ENCODE assay signal across 23 cellular contexts in genomic region chr12:22812531-22812930, GRCh38.
"Had no signal": no experiment of that assay in that cellular context is flagged by ENCODE, and none has a peak within 500 bp of the region (broad histone marks: within the 10 kb centered on the region; RNA-seq: fewer than 3 reads in every experiment).

No MANE protein-coding gene starts in this region.

- H3K36me3 Mint-ChIP-seq: activated naive CD8-positive, alpha-beta T cell; natural killer cell treated with Interleukin-12 subunit alpha and Interleukin-12 subunit beta and Interleukin-15 and Interleukin-18, amount 100 ng/mL, for 72 hours had no signal

- DNase-seq: activated CD4-positive, alpha-beta T cell treated with anti-CD3 and anti-CD28 coated beads for 4 hours; activated CD4-positive, alpha-beta T cell treated with anti-CD3 and anti-CD28 coated beads, Interleukin-2, amount 50 U/mL, for 4 hours; activated effector memory CD4-positive, alpha-beta T cell treated with Interleukin-2 at 50 U/mL for 16 hours; activated naive CD4-positive, alpha-beta T cell treated with Interleukin-2 at 50 U/mL for 16 hours; anterior cingulate cortex; dermis blood vessel endothelial cell; effector CD4-positive, alpha-beta T cell; heart left ventricle; left lung; lower lobe of right lung; mesendoderm; stimulated activated CD4-positive, alpha-beta T cell treated with anti-CD3 and anti-CD28 coated beads, Interleukin-12 subunit alpha, Interleukin-12 subunit beta, amount 100 ng/mL, for 4 hours; stimulated activated CD4-positive, alpha-beta T cell treated with anti-CD3 and anti-CD28 coated beads, Interleukin-4, amount 100 ng/mL, for 1 hour; stimulated activated naive CD8-positive, alpha-beta T cell treated with anti-CD3 and anti-CD28 coated beads, Interleukin-15, Interleukin-2, amounts not matched to agents 100 U/mL and 50 U/mL, for 24 hours; T-helper 17 cell; T1000; testis; transverse colon had no signal

- H3K27ac Mint-ChIP-seq: activated naive CD8-positive, alpha-beta T cell; natural killer cell treated with Interleukin-12 subunit alpha and Interleukin-12 subunit beta and Interleukin-15 and Interleukin-18, amount 100 ng/mL, for 72 hours; progenitor cell of endocrine pancreas; T-helper 17 cell had no signal

- H3K4me1 Mint-ChIP-seq: T-helper 17 cell had no signal

- H3K27me3 Mint-ChIP-seq: progenitor cell of endocrine pancreas had no signal

- ATAC-seq: gastroesophageal sphincter; heart left ventricle; left lung; lower lobe of right lung; natural killer cell treated with Interleukin-12 subunit alpha and Interleukin-12 subunit beta and Interleukin-15 and Interleukin-18, amount 100 ng/mL, for 72 hours; sciatic nerve; stimulated activated naive CD8-positive, alpha-beta T cell treated with anti-CD3 and anti-CD28 coated beads, Interleukin-15, Interleukin-2, amounts not matched to agents 100 U/mL and 50 U/mL, for 24 hours; T-helper 17 cell had no signal

- H3K9me3 Mint-ChIP-seq: natural killer cell treated with Interleukin-12 subunit alpha and Interleukin-12 subunit beta and Interleukin-15 and Interleukin-18, amount 100 ng/mL, for 72 hours had no signal

- H3K4me3 Mint-ChIP-seq: activated naive CD8-positive, alpha-beta T cell; natural killer cell treated with Interleukin-12 subunit alpha and Interleukin-12 subunit beta and Interleukin-15 and Interleukin-18, amount 100 ng/mL, for 72 hours; T-helper 17 cell had no signal
